In the genomic region with DNA sequence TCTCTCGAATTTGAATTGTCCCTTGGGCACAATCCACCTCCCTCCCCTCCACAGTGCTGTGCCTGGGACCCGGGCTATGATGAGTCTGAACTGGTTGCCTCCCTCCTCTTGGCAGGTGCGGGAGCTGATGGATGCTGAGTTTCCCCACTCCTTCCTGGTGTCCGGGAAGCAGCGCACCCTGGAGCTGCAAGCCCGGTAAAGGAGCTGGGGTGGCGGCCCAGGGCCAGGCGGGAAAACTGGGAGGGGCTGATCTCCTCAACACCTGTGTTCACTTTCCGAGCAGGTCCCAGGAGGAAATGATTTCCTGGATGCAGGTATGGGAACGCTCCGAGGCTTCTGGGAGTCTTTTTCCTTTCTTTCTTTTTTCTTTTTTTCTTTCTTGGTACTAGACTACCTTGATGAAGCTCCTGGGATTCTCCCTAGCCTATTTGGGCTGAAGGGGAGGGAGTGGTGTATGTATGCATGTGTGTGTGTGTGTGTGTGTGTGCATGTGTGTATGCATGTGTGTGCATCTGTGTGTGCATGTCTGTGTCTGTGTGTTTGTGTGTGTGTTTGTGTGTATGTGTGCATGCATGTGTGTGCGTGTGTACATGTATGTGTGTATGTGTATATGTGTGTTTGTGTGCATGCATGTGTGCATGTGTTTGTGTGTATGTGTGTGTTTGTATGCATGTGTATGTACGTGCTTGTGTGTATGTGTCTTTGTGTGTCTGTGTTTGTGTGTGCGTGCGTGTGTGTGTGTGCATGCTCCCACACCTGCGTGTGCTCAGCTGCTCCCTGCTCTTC, we compare ENCODE assay signal across 1 cellular context.
TF ChIP-seq lines count a peak whose summit lies in the region.

No MANE protein-coding gene starts in this region.

TF ChIP-seq in HepG2, 621 proteins besides CTCF, POLR2A, EP300 and RAD21:
- TF ChIP-seq, protein P1, sequence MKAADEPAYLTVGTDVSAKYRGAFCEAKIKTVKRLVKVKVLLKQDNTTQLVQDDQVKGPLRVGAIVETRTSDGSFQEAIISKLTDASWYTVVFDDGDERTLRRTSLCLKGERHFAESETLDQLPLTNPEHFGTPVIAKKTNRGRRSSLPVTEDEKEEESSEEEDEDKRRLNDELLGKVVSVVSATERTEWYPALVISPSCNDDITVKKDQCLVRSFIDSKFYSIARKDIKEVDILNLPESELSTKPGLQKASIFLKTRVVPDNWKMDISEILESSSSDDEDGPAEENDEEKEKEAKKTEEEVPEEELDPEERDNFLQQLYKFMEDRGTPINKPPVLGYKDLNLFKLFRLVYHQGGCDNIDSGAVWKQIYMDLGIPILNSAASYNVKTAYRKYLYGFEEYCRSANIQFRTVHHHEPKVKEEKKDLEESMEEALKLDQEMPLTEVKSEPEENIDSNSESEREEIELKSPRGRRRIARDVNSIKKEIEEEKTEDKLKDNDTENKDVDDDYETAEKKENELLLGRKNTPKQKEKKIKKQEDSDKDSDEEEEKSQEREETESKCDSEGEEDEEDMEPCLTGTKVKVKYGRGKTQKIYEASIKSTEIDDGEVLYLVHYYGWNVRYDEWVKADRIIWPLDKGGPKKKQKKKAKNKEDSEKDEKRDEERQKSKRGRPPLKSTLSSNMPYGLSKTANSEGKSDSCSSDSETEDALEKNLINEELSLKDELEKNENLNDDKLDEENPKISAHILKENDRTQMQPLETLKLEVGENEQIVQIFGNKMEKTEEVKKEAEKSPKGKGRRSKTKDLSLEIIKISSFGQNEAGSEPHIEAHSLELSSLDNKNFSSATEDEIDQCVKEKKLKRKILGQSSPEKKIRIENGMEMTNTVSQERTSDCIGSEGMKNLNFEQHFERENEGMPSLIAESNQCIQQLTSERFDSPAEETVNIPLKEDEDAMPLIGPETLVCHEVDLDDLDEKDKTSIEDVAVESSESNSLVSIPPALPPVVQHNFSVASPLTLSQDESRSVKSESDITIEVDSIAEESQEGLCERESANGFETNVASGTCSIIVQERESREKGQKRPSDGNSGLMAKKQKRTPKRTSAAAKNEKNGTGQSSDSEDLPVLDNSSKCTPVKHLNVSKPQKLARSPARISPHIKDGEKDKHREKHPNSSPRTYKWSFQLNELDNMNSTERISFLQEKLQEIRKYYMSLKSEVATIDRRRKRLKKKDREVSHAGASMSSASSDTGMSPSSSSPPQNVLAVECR (CRISPR knock-in tag; IDR thresholded peaks at IDR 0.05; ENCODE audit: borderline replicate concordance): 0 out of 2 replicates have a peak, but pooled peaks have one; percentile 23
- TF ChIP-seq HOXA7 (CRISPR knock-in tag; IDR thresholded peaks at IDR 0.05): 0 out of 2 replicates have a peak, but pooled peaks have one; percentile 34
- TF ChIP-seq ZNF207 (IDR thresholded peaks at IDR 0.05; ENCODE audit: borderline replicate concordance): 0 out of 2 replicates have a peak, but pooled peaks have one; percentile 53
- TF ChIP-seq, protein P2, sequence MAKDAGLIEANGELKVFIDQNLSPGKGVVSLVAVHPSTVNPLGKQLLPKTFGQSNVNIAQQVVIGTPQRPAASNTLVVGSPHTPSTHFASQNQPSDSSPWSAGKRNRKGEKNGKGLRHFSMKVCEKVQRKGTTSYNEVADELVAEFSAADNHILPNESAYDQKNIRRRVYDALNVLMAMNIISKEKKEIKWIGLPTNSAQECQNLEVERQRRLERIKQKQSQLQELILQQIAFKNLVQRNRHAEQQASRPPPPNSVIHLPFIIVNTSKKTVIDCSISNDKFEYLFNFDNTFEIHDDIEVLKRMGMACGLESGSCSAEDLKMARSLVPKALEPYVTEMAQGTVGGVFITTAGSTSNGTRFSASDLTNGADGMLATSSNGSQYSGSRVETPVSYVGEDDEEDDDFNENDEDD (CRISPR knock-in tag; IDR thresholded peaks at IDR 0.05; ENCODE audit: borderline replicate concordance): no peak
- TF ChIP-seq LCORL (IDR thresholded peaks at IDR 0.05): peak; percentile 51; the same call in 1 of the 2 replicates
- TF ChIP-seq LCORL (CRISPR knock-in tag; IDR thresholded peaks at IDR 0.05): no peak
- TF ChIP-seq ZNF20 (CRISPR knock-in tag; IDR thresholded peaks at IDR 0.05): no peak
- peak; percentile 84; the same call in 1 of the 2 replicates for TF ChIP-seq ARNT (IDR thresholded peaks at IDR 0.05)
- TF ChIP-seq, protein P3, sequence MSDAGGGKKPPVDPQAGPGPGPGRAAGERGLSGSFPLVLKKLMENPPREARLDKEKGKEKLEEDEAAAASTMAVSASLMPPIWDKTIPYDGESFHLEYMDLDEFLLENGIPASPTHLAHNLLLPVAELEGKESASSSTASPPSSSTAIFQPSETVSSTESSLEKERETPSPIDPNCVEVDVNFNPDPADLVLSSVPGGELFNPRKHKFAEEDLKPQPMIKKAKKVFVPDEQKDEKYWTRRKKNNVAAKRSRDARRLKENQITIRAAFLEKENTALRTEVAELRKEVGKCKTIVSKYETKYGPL (CRISPR knock-in tag; IDR thresholded peaks at IDR 0.05): no peak
- TF ChIP-seq NBN (conservative IDR thresholded peaks at IDR 0.05): 0 out of 2 replicates have a peak, but pooled peaks have one; percentile 44
- TF ChIP-seq, protein P4, sequence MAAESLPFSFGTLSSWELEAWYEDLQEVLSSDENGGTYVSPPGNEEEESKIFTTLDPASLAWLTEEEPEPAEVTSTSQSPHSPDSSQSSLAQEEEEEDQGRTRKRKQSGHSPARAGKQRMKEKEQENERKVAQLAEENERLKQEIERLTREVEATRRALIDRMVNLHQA (CRISPR knock-in tag; IDR thresholded peaks at IDR 0.05): no peak
- 0 out of 2 replicates have a peak, but pooled peaks have one; percentile 87 for TF ChIP-seq IKZF1 (IDR thresholded peaks at IDR 0.05)
- TF ChIP-seq NONO (IDR thresholded peaks at IDR 0.05): peak; percentile 64; the same call in 1 of the 2 replicates
- TF ChIP-seq NONO (CRISPR knock-in tag; conservative IDR thresholded peaks at IDR 0.05): no peak
- TF ChIP-seq ZNF746 (CRISPR knock-in tag; IDR thresholded peaks at IDR 0.05): no peak
- TF ChIP-seq, protein P5, sequence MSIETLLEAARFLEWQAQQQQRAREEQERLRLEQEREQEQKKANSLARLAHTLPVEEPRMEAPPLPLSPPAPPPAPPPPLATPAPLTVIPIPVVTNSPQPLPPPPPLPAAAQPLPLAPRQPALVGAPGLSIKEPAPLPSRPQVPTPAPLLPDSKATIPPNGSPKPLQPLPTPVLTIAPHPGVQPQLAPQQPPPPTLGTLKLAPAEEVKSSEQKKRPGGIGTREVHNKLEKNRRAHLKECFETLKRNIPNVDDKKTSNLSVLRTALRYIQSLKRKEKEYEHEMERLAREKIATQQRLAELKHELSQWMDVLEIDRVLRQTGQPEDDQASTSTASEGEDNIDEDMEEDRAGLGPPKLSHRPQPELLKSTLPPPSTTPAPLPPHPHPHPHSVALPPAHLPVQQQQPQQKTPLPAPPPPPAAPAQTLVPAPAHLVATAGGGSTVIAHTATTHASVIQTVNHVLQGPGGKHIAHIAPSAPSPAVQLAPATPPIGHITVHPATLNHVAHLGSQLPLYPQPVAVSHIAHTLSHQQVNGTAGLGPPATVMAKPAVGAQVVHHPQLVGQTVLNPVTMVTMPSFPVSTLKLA (IDR thresholded peaks at IDR 0.05): peak; percentile 87
- TF ChIP-seq, protein P6, sequence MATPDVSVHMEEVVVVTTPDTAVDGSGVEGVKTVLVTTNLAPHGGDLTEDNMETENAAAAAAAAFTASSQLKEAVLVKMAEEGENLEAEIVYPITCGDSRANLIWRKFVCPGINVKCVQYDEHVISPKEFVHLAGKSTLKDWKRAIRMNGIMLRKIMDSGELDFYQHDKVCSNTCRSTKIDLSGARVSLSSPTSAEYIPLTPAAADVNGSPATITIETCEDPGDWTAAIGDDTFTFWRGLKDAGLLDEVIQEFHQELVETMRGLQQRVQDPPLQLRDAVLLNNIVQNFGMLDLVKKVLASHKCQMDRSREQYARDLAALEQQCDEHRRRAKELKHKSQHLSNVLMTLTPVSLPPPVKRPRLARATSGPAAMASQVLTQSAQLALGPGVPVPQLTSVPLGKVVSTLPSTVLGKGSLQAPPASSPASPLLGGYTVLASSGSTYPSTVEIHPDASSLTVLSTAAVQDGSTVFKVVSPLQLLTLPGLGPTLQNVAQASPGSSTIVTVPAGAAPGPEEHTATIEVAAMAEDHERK (CRISPR knock-in tag; IDR thresholded peaks at IDR 0.05; ENCODE audit: low read depth): no peak
- TF ChIP-seq, protein P7, sequence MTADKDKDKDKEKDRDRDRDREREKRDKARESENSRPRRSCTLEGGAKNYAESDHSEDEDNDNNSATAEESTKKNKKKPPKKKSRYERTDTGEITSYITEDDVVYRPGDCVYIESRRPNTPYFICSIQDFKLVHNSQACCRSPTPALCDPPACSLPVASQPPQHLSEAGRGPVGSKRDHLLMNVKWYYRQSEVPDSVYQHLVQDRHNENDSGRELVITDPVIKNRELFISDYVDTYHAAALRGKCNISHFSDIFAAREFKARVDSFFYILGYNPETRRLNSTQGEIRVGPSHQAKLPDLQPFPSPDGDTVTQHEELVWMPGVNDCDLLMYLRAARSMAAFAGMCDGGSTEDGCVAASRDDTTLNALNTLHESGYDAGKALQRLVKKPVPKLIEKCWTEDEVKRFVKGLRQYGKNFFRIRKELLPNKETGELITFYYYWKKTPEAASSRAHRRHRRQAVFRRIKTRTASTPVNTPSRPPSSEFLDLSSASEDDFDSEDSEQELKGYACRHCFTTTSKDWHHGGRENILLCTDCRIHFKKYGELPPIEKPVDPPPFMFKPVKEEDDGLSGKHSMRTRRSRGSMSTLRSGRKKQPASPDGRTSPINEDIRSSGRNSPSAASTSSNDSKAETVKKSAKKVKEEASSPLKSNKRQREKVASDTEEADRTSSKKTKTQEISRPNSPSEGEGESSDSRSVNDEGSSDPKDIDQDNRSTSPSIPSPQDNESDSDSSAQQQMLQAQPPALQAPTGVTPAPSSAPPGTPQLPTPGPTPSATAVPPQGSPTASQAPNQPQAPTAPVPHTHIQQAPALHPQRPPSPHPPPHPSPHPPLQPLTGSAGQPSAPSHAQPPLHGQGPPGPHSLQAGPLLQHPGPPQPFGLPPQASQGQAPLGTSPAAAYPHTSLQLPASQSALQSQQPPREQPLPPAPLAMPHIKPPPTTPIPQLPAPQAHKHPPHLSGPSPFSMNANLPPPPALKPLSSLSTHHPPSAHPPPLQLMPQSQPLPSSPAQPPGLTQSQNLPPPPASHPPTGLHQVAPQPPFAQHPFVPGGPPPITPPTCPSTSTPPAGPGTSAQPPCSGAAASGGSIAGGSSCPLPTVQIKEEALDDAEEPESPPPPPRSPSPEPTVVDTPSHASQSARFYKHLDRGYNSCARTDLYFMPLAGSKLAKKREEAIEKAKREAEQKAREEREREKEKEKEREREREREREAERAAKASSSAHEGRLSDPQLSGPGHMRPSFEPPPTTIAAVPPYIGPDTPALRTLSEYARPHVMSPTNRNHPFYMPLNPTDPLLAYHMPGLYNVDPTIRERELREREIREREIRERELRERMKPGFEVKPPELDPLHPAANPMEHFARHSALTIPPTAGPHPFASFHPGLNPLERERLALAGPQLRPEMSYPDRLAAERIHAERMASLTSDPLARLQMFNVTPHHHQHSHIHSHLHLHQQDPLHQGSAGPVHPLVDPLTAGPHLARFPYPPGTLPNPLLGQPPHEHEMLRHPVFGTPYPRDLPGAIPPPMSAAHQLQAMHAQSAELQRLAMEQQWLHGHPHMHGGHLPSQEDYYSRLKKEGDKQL (CRISPR knock-in tag; IDR thresholded peaks at IDR 0.05; ENCODE audit: low read depth): no peak
- peak; percentile 18; the same call in 1 of the 2 replicates for TF ChIP-seq ATF7 (IDR thresholded peaks at IDR 0.05)
- no peak for TF ChIP-seq ATF7 (CRISPR knock-in tag; IDR thresholded peaks at IDR 0.05)
- TF ChIP-seq SRSF9 (IDR thresholded peaks at IDR 0.05; ENCODE audit: borderline replicate concordance, insufficient read depth, low read depth, low read length, poor library complexity, severe bottlenecking): no peak
- peak; percentile 36; the same call in 1 of the 2 replicates for TF ChIP-seq JUNB (CRISPR knock-in tag; IDR thresholded peaks at IDR 0.05; ENCODE audit: borderline replicate concordance)
- peak; percentile 72; the same call in 1 of the 2 replicates for TF ChIP-seq SP1 (IDR thresholded peaks at IDR 0.05)
- no peak for TF ChIP-seq SP1 (CRISPR knock-in tag; IDR thresholded peaks at IDR 0.05)
- TF ChIP-seq, protein P8, sequence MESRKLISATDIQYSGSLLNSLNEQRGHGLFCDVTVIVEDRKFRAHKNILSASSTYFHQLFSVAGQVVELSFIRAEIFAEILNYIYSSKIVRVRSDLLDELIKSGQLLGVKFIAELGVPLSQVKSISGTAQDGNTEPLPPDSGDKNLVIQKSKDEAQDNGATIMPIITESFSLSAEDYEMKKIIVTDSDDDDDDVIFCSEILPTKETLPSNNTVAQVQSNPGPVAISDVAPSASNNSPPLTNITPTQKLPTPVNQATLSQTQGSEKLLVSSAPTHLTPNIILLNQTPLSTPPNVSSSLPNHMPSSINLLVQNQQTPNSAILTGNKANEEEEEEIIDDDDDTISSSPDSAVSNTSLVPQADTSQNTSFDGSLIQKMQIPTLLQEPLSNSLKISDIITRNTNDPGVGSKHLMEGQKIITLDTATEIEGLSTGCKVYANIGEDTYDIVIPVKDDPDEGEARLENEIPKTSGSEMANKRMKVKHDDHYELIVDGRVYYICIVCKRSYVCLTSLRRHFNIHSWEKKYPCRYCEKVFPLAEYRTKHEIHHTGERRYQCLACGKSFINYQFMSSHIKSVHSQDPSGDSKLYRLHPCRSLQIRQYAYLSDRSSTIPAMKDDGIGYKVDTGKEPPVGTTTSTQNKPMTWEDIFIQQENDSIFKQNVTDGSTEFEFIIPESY (CRISPR knock-in tag; IDR thresholded peaks at IDR 0.05): peak; percentile 53; the same call in 1 of the 2 replicates
